7 cellular contexts compared by ENCODE assay signal in the genomic region with DNA sequence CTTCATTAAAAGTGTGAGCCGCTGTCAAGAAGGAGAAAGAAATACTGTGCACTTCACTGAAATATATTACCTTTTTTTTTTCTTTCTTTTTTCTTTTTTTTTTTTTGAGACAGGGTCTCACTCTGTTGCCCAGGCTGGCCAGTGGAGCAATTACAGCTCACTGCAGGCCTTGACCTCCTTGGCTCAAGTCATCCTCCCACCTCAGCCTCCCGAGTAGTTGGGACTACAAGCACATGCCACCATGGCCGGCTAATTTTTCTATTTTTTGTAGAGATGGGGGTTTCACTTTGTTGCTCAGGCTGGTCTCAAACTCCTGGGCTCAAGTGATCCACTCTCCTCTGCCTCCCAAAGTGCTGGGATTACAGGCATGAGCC. TPM values are rescaled to one million over a fixed set of nuclear protein-coding genes. Genes with fewer than 3 reads are reported as not detected.
DNase-seq lines count a peak whose midpoint lies in the region; ATAC-seq and TF ChIP-seq lines count a peak whose summit lies in the region.
"Not testable (repeated sequence)": the region's sequence is repeated elsewhere in the genome, so short reads cannot be mapped to it uniquely, and the experiment has no call there.

No MANE protein-coding gene starts in this region.

- not testable (repeated sequence) for DNase-seq in CD4-positive, CD25-positive, alpha-beta regulatory T cell; OCI-LY7 (ENCODE audit: low spot score)

- not testable (repeated sequence) for H3K36me3 Mint-ChIP-seq in CD4-positive, CD25-positive, alpha-beta regulatory T cell

- POLR2A ChIA-PET in OCI-LY7 (lab: Charles Lee) = interaction anchor here (1.1 to 1.3 kb wide), 4 partner anchors 10 to 42 kb away, joined by 3 to 4 read pairs (median 3); no protein-coding TSS in a partner anchor

- not testable (repeated sequence) for TF ChIP-seq CTCF in OCI-LY7 (conservative IDR thresholded peaks at IDR 0.05; ENCODE audit: low read length)

- H3K36me3 ChIP-seq in CD4-positive, CD25-positive, alpha-beta regulatory T cell (ENCODE audit: control insufficient read depth, insufficient read depth, low read length); OCI-LY7 (ENCODE audit: insufficient read depth, low read length): not testable (repeated sequence)

- not testable (repeated sequence) for H3K9me2 ChIP-seq in OCI-LY7 (ENCODE audit: insufficient read depth, low read length)

- ATAC-seq in CD4-positive, CD25-positive, alpha-beta regulatory T cell (ENCODE audit: low read depth in 2 of 2) = not testable (repeated sequence)
- peak; percentile 0 for ATAC-seq in GM18517 (IDR thresholded peaks at IDR 0.05; ENCODE audit: unreplicated experiment)
- peak; percentile 9 for ATAC-seq in GM19452 (IDR thresholded peaks at IDR 0.05; ENCODE audit: unreplicated experiment)
- ATAC-seq in HG02623 (IDR thresholded peaks at IDR 0.05; ENCODE audit: unreplicated experiment) = peak; percentile 1
- ATAC-seq in HG03025 (IDR thresholded peaks at IDR 0.05; ENCODE audit: low FRiP score, unreplicated experiment) = peak; percentile 5
- peak; percentile 4 for ATAC-seq in HG03342 (IDR thresholded peaks at IDR 0.05; ENCODE audit: unreplicated experiment)

- peak overlapping the region; percentile 14 for H3K27ac ChIP-seq in CD4-positive, CD25-positive, alpha-beta regulatory T cell (ENCODE audit: insufficient read depth, low read length, poor library complexity, severe bottlenecking)
- not testable (repeated sequence) for H3K27ac ChIP-seq in OCI-LY7 (ENCODE audit: low read depth, low read length, poor library complexity, severe bottlenecking)

- not testable (repeated sequence) for H3K27me3 Mint-ChIP-seq in CD4-positive, CD25-positive, alpha-beta regulatory T cell

- peaks cover 9 to 45% (median 19%) of the 10 kb centered on the region in 4 donors for H3K4me1 Mint-ChIP-seq in CD4-positive, CD25-positive, alpha-beta regulatory T cell

- intact Hi-C loops in OCI-LY7 (cut with micrococcal nuclease; ENCODE audit: unreplicated experiment) = loop anchor here (1.0 kb wide), 2 partner anchors 10 to 33 kb away; no protein-coding TSS in a partner anchor

- not testable (repeated sequence) for H2AFZ ChIP-seq in OCI-LY7 (ENCODE audit: low read length)

- not testable (repeated sequence) for H3K9me3 Mint-ChIP-seq in CD4-positive, CD25-positive, alpha-beta regulatory T cell

- H3K4me3 Mint-ChIP-seq in CD4-positive, CD25-positive, alpha-beta regulatory T cell = peak overlapping the region in 2 of 4 donors; percentile 54 to 87

- CTCF ChIA-PET in OCI-LY7 (lab: Charles Lee; ENCODE audit: unreplicated experiment) = not testable (repeated sequence)

- not testable (repeated sequence) for BruUV-seq in OCI-LY7 (replicated peaks; lab: Mats Ljungman, UMichigan)

- not testable (repeated sequence) for H3K27me3 ChIP-seq in CD4-positive, CD25-positive, alpha-beta regulatory T cell (ENCODE audit: control insufficient read depth, insufficient read depth, low read length)

- H3K79me2 ChIP-seq in OCI-LY7 (ENCODE audit: insufficient read depth, low read depth, low read length) = not testable (repeated sequence)

- H3K9me3 ChIP-seq in CD4-positive, CD25-positive, alpha-beta regulatory T cell (ENCODE audit: control insufficient read depth in 2 of 2, low read length in 2 of 2); OCI-LY7 (ENCODE audit: low read length): not testable (repeated sequence)

- peak overlapping the region; percentile 21; the same call in 1 of the 2 replicates for H3K4me2 ChIP-seq in OCI-LY7 (ENCODE audit: low read length)

- not testable (repeated sequence) for H4K20me1 ChIP-seq in OCI-LY7 (ENCODE audit: insufficient read depth, low read length)

- H3K4me3 ChIP-seq in CD4-positive, CD25-positive, alpha-beta regulatory T cell (ENCODE audit: low read depth, low read length) = peak overlapping the region; percentile 38
- H3K4me3 ChIP-seq in OCI-LY7 (ENCODE audit: low read depth, low read length, poor library complexity, severe bottlenecking) = not testable (repeated sequence)

- H3K27ac Mint-ChIP-seq in CD4-positive, CD25-positive, alpha-beta regulatory T cell = not testable (repeated sequence)

- H3K4me1 ChIP-seq in CD4-positive, CD25-positive, alpha-beta regulatory T cell (ENCODE audit: control insufficient read depth, insufficient read depth, low read length, poor library complexity, severe bottlenecking) = peaks cover 15% of the 10 kb centered on the region
- peaks cover 18% of the 10 kb centered on the region for H3K4me1 ChIP-seq in OCI-LY7 (ENCODE audit: insufficient read depth, low read length, poor library complexity, severe bottlenecking)

RNA-seq across cellular contexts. Expression of a gene that starts 11.9 kb away (rescaled TPM):
- total RNA-seq in CD4-positive, CD25-positive, alpha-beta regulatory T cell = 379 TPM
- polyA plus RNA-seq in CD4-positive, CD25-positive, alpha-beta regulatory T cell = 100 to 1,000 TPM; 566 to 848 (median 647) TPM
- total RNA-seq in OCI-LY7 (2014; rRNA removed; shearing (Covaris generic)) = 40.3 and 56.9 TPM in 2 replicates
- total RNA-seq in OCI-LY7 (2022) = 69.2 and 82.2 TPM in 2 replicates
